1 cellular context compared by ENCODE assay signal in the genomic region with DNA sequence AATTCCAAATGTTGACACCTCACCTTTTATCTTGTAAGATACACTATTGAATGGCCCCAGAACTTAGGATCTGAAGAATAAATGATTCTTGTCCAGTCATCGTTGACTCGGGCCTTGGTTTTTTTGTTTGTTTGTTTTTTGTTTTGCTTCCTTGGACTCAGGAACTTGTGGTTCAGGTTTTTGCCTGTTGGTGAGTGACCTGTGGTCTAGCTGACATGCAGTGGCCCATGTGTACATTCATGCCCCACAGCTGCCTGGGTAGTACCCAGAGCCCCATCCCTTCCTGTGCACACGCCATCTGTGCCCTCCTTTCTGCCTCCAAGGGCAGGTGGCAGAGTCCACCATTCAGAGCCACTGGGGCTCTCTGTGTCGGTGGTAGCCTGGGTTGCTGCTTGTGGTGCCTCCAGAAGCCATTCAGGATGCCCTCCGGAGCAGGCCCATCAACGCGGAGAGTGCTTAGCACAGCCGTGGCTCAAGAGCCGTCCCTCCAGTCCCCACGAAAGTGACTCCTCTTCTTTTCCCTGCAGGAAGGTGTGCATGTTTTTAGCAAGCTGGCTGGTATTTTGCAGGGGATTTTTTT.
TF ChIP-seq lines count a peak whose summit lies in the region.

No MANE protein-coding gene starts in this region.

TF ChIP-seq in endothelial cell of umbilical vein, 7 proteins besides CTCF, POLR2A, EP300 and RAD21 (continued from another document):
- TF ChIP-seq GATA2 (IDR thresholded peaks at IDR 0.05; ENCODE audit: insufficient read depth, insufficient read length, low read depth, low read length): no peak
- TF ChIP-seq, protein P1, sequence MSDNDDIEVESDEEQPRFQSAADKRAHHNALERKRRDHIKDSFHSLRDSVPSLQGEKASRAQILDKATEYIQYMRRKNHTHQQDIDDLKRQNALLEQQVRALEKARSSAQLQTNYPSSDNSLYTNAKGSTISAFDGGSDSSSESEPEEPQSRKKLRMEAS (IDR thresholded peaks at IDR 0.05; ENCODE audit: insufficient read depth, insufficient read length): no peak
